In the genomic region with DNA sequence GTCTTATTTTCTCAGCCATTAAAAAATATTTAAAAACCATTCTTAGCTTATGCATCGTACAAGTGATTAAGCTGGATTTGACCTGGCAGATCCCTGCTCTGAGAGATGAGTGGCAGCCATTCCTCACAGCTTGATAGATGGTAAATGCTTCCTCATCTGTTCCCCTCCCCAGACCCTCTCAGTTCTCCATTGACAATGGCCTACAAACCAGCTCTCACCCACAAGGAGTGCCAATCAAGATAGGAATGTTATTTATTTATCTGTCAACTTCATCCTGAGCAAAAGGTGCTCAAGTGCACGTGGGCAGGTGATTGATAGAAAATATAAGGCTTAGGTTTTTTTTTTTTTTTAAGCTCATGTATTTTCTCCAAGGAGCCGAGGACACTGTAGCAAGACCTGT, we compare ENCODE assay signal across 38 cellular contexts.
"Had no signal": no experiment of that assay in that cellular context is flagged by ENCODE, and none has a peak within 500 bp of the region (broad histone marks: within the 10 kb centered on the region; RNA-seq: fewer than 3 reads in every experiment).

No MANE protein-coding gene starts in this region.

- H3K4me3 Mint-ChIP-seq: activated naive CD4-positive, alpha-beta T cell treated with anti-CD3 and anti-CD28 coated beads for 36 hours; activated naive CD4-positive, alpha-beta T cell treated with anti-CD3 and anti-CD28 coated beads, Interleukin-2, amount 10 ng/mL, durations not matched to agents 7 days and 5 days; activated naive CD4-positive, alpha-beta T cell treated with anti-CD3 and anti-CD28 coated beads, Interleukin-2, amount 50 U/mL, for 24 hours; activated naive CD8-positive, alpha-beta T cell; activated naive CD8-positive, alpha-beta T cell treated with anti-CD3 and anti-CD28 coated beads for 36 hours; activated naive CD8-positive, alpha-beta T cell treated with anti-CD3 and anti-CD28 coated beads, Interleukin-2, amount 10 ng/mL, durations not matched to agents 7 days and 5 days; activated naive CD8-positive, alpha-beta T cell treated with anti-CD3 and anti-CD28 coated beads, Interleukin-2, amount 50 U/mL, for 24 hours; activated T-cell treated with anti-CD3 and anti-CD28 coated beads, Interleukin-2, amount 50 U/mL, for 24 hours; activated T-cell treated with anti-CD3 and anti-CD28 coated beads, Interleukin-2, amount 50 U/mL, for 4 hours; activated T-cell treated with anti-CD3 and anti-CD28 coated beads, Interleukin-2, amount 50 U/mL, for 72 hours; activated T-helper 1 cell treated with anti-CD3 and anti-CD28 coated beads, Interleukin-12 subunit alpha, Interleukin-12 subunit beta, Interleukin-2, Interleukin-4 antibody, amounts not matched to agents 30 ng/mL and 10 ng/mL and 1 ng/mL, durations not matched to agents 14 hours and 24 hours and 36 hours; activated T-helper 17 cell treated with anti-CD3 and anti-CD28 coated beads, Interleukin-2, amount 50 U/mL, for 72 hours; brain; central memory CD8-positive, alpha-beta T cell had no signal

- H3K36me3 Mint-ChIP-seq: activated naive CD4-positive, alpha-beta T cell treated with anti-CD3 and anti-CD28 coated beads, Interleukin-2, amount 10 ng/mL, durations not matched to agents 7 days and 5 days; activated naive CD4-positive, alpha-beta T cell treated with anti-CD3 and anti-CD28 coated beads, Interleukin-2, amount 50 U/mL, for 24 hours; activated naive CD4-positive, alpha-beta T cell treated with anti-CD3 and anti-CD28 coated beads, Interleukin-2, amount 50 U/mL, for 72 hours; activated naive CD8-positive, alpha-beta T cell; activated naive CD8-positive, alpha-beta T cell treated with anti-CD3 and anti-CD28 coated beads for 36 hours; brain had no signal

- H3K4me1 ChIP-seq: adrenal gland, ascending aorta, body of pancreas, breast epithelium had no signal

- H3K4me3 ChIP-seq: adrenal gland, ascending aorta, body of pancreas, breast epithelium, cardiac muscle cell had no signal

- H3K36me3 ChIP-seq: adrenal gland, ascending aorta, brain microvascular endothelial cell, breast epithelium, cardiac muscle cell had no signal

- H3K27ac ChIP-seq: adrenal gland, ascending aorta, body of pancreas, brain microvascular endothelial cell, breast epithelium, cardiac muscle cell had no signal

- ATAC-seq: activated naive CD4-positive, alpha-beta T cell treated with anti-CD3 and anti-CD28 coated beads, Interleukin-2, amount 50 U/mL, for 72 hours; activated naive CD8-positive, alpha-beta T cell treated with anti-CD3 and anti-CD28 coated beads, Interleukin-2, amount 50 U/mL, for 24 hours; activated T-cell treated with anti-CD3 and anti-CD28 coated beads, Interleukin-2, amount 50 U/mL, for 4 hours; activated T-cell treated with anti-CD3 and anti-CD28 coated beads, Interleukin-2, amount 50 U/mL, for 72 hours; activated T-helper 17 cell treated with anti-CD3 and anti-CD28 coated beads, Interleukin-2, amount 50 U/mL, for 72 hours; body of pancreas had no signal

- H3K27me3 ChIP-seq: ascending aorta, body of pancreas, brain microvascular endothelial cell, cardiac muscle cell had no signal

- H3K4me1 Mint-ChIP-seq: activated naive CD4-positive, alpha-beta T cell treated with anti-CD3 and anti-CD28 coated beads, Interleukin-2, amount 10 ng/mL, durations not matched to agents 7 days and 5 days; activated naive CD8-positive, alpha-beta T cell treated with anti-CD3 and anti-CD28 coated beads for 36 hours; activated naive CD8-positive, alpha-beta T cell treated with anti-CD3 and anti-CD28 coated beads, Interleukin-2, amount 50 U/mL, for 24 hours; central memory CD8-positive, alpha-beta T cell had no signal

- H3K9me3 ChIP-seq: adrenal gland, ascending aorta, body of pancreas, breast epithelium had no signal

- H3K27ac Mint-ChIP-seq: activated naive CD4-positive, alpha-beta T cell treated with anti-CD3 and anti-CD28 coated beads for 36 hours; activated naive CD4-positive, alpha-beta T cell treated with anti-CD3 and anti-CD28 coated beads, Interleukin-2, amount 10 ng/mL, durations not matched to agents 7 days and 5 days; activated naive CD4-positive, alpha-beta T cell treated with anti-CD3 and anti-CD28 coated beads, Interleukin-2, amount 50 U/mL, for 24 hours; activated naive CD4-positive, alpha-beta T cell treated with anti-CD3 and anti-CD28 coated beads, Interleukin-2, amount 50 U/mL, for 72 hours; activated naive CD8-positive, alpha-beta T cell; activated naive CD8-positive, alpha-beta T cell treated with anti-CD3 and anti-CD28 coated beads for 36 hours; activated naive CD8-positive, alpha-beta T cell treated with anti-CD3 and anti-CD28 coated beads, Interleukin-2, amount 10 ng/mL, durations not matched to agents 7 days and 5 days; activated naive CD8-positive, alpha-beta T cell treated with anti-CD3 and anti-CD28 coated beads, Interleukin-2, amount 50 U/mL, for 24 hours; activated T-cell treated with anti-CD3 and anti-CD28 coated beads, Interleukin-2, amount 50 U/mL, for 24 hours; activated T-cell treated with anti-CD3 and anti-CD28 coated beads, Interleukin-2, amount 50 U/mL, for 72 hours; activated T-helper 1 cell treated with anti-CD3 and anti-CD28 coated beads, Interleukin-12 subunit alpha, Interleukin-12 subunit beta, Interleukin-2, Interleukin-4 antibody, amounts not matched to agents 30 ng/mL and 10 ng/mL and 1 ng/mL, durations not matched to agents 14 hours and 24 hours and 36 hours; activated T-helper 17 cell treated with anti-CD3 and anti-CD28 coated beads, Interleukin-2, amount 50 U/mL, for 72 hours; activated T-helper 2 cell treated with anti-CD3 and anti-CD28 coated beads, Interferon-gamma antibody, Interleukin-2, Interleukin-4, amounts not matched to agents 10 μg/mL and 5 μg/mL and 100 μg/mL, durations not matched to agents 14 hours and 24 hours and 36 hours; brain had no signal

- DNase-seq: activated effector memory CD4-positive, alpha-beta T cell treated with anti-CD3 and anti-CD28 coated beads, Interleukin-2, amount 50 U/mL, for 16 hours; activated effector memory CD4-positive, alpha-beta T cell treated with Interleukin-2 at 50 U/mL for 16 hours; activated gamma-delta T cell; activated gamma-delta T cell treated with Interleukin-2 at 50 U/mL for 16 hours; activated naive CD4-positive, alpha-beta T cell; activated naive CD4-positive, alpha-beta T cell treated with anti-CD3 and anti-CD28 coated beads for 36 hours; activated naive CD4-positive, alpha-beta T cell treated with anti-CD3 and anti-CD28 coated beads, Interleukin-2, amount 10 ng/mL, durations not matched to agents 7 days and 5 days; activated naive CD4-positive, alpha-beta T cell treated with anti-CD3 and anti-CD28 coated beads, Interleukin-2, amount 50 U/mL, for 16 hours; activated naive CD4-positive, alpha-beta T cell treated with Interleukin-2 at 50 U/mL for 16 hours; activated naive CD8-positive, alpha-beta T cell treated with anti-CD3 and anti-CD28 coated beads for 36 hours; activated naive CD8-positive, alpha-beta T cell treated with anti-CD3 and anti-CD28 coated beads, Interleukin-2, amount 10 ng/mL, durations not matched to agents 7 days and 5 days; activated naive CD8-positive, alpha-beta T cell treated with anti-CD3 and anti-CD28 coated beads, Interleukin-2, amount 50 U/mL, for 24 hours; activated T-cell treated with anti-CD3 and anti-CD28 coated beads, Interleukin-2, amount 50 U/mL, for 1 hour; activated T-cell treated with anti-CD3 and anti-CD28 coated beads, Interleukin-2, amount 50 U/mL, for 24 hours; activated T-cell treated with anti-CD3 and anti-CD28 coated beads, Interleukin-2, amount 50 U/mL, for 4 hours; activated T-cell treated with anti-CD3 and anti-CD28 coated beads, Interleukin-2, amount 50 U/mL, for 48 hours; activated T-cell treated with anti-CD3 and anti-CD28 coated beads, Interleukin-2, amount 50 U/mL, for 72 hours; adrenal gland; amniotic stem cell; amygdala; anterior cingulate cortex; aorta; body of pancreas; brain microvascular endothelial cell; caudate nucleus; central memory CD4-positive, alpha-beta T cell; cerebellar nuclear complex had no signal

- H3K27me3 Mint-ChIP-seq: activated naive CD8-positive, alpha-beta T cell treated with anti-CD3 and anti-CD28 coated beads for 36 hours had no signal

- H3K9me3 Mint-ChIP-seq: activated naive CD4-positive, alpha-beta T cell treated with anti-CD3 and anti-CD28 coated beads for 36 hours; activated naive CD4-positive, alpha-beta T cell treated with anti-CD3 and anti-CD28 coated beads, Interleukin-2, amount 10 ng/mL, durations not matched to agents 7 days and 5 days; activated naive CD4-positive, alpha-beta T cell treated with anti-CD3 and anti-CD28 coated beads, Interleukin-2, amount 50 U/mL, for 24 hours; activated naive CD4-positive, alpha-beta T cell treated with anti-CD3 and anti-CD28 coated beads, Interleukin-2, amount 50 U/mL, for 72 hours; activated naive CD8-positive, alpha-beta T cell treated with anti-CD3 and anti-CD28 coated beads for 36 hours; activated naive CD8-positive, alpha-beta T cell treated with anti-CD3 and anti-CD28 coated beads, Interleukin-2, amount 50 U/mL, for 24 hours; activated T-cell treated with anti-CD3 and anti-CD28 coated beads, Interleukin-2, amount 50 U/mL, for 24 hours; activated T-cell treated with anti-CD3 and anti-CD28 coated beads, Interleukin-2, amount 50 U/mL, for 4 hours; activated T-cell treated with anti-CD3 and anti-CD28 coated beads, Interleukin-2, amount 50 U/mL, for 72 hours; activated T-helper 1 cell treated with anti-CD3 and anti-CD28 coated beads, Interleukin-12 subunit alpha, Interleukin-12 subunit beta, Interleukin-2, Interleukin-4 antibody, amounts not matched to agents 30 ng/mL and 10 ng/mL and 1 ng/mL, durations not matched to agents 14 hours and 24 hours and 36 hours; activated T-helper 17 cell treated with anti-CD3 and anti-CD28 coated beads, Interleukin-2, amount 50 U/mL, for 72 hours; activated T-helper 2 cell treated with anti-CD3 and anti-CD28 coated beads, Interferon-gamma antibody, Interleukin-2, Interleukin-4, amounts not matched to agents 10 μg/mL and 5 μg/mL and 100 μg/mL, durations not matched to agents 14 hours and 24 hours and 36 hours; central memory CD8-positive, alpha-beta T cell had no signal
